Comparison of ENCODE assay signal across 1 cellular context in genomic region chr10:93465806-93466675, GRCh38.
TF ChIP-seq lines count a peak whose summit lies in the region.

No MANE protein-coding gene starts in this region.

TF ChIP-seq in GM23338, 12 proteins besides CTCF, POLR2A, EP300 and RAD21 (continued from another document):
- no peak for TF ChIP-seq ZNF462 (CRISPR knock-in tag; IDR thresholded peaks at IDR 0.05)
- TF ChIP-seq JUNB (IDR thresholded peaks at IDR 0.05; ENCODE audit: unreplicated experiment) = no peak
